ENCODE assay signal across 8 cellular contexts in genomic region chr1:186374313-186375151, GRCh38. TPM values are rescaled to one million over a fixed set of nuclear protein-coding genes. Genes with fewer than 3 reads are reported as not detected.
DNase-seq lines count a peak whose midpoint lies in the region; ATAC-seq and TF ChIP-seq lines count a peak whose summit lies in the region.

No MANE protein-coding gene starts in this region.

- H3K4me1 ChIP-seq in CD4-positive, alpha-beta memory T cell (ENCODE audit: insufficient read depth, low read length), result peaks cover 46% of the 10 kb centered on the region
- H3K4me1 ChIP-seq in osteoblast (ENCODE audit: insufficient read depth, low read length), result peaks cover 17% of the 10 kb centered on the region

- H3K4me1 Mint-ChIP-seq in CD4-positive, alpha-beta memory T cell, result peaks cover 19 to 61% (median 38%) of the 10 kb centered on the region in 4 donors
- peaks cover 59% of the 10 kb centered on the region for H3K4me1 Mint-ChIP-seq in activated T-helper 1 cell treated with anti-CD3 and anti-CD28 coated beads, Interleukin-12 subunit alpha, Interleukin-12 subunit beta, Interleukin-2, Interleukin-4 antibody, amounts not matched to agents 30 ng/mL and 10 ng/mL and 1 ng/mL, durations not matched to agents 14 hours and 24 hours and 36 hours (ENCODE audit: low read depth)

- H3K4me3 Mint-ChIP-seq in CD4-positive, alpha-beta memory T cell, result peak overlapping the region; percentile 91 to 99 (median 98)
- H3K4me3 Mint-ChIP-seq in activated T-helper 1 cell treated with anti-CD3 and anti-CD28 coated beads, Interleukin-12 subunit alpha, Interleukin-12 subunit beta, Interleukin-2, Interleukin-4 antibody, amounts not matched to agents 30 ng/mL and 10 ng/mL and 1 ng/mL, durations not matched to agents 14 hours and 24 hours and 36 hours, result peak overlapping the region; percentile 100

- DNase-seq in CD4-positive, alpha-beta memory T cell, result peak in 3 of 5 donors; percentile 36 to 70 (median 38)
- DNase-seq in NCI-H524 treated with DMSO at 0.1 percent for 48 hours (lab: John Stamatoyannopoulos, UW) (peak; percentile 14), foreskin fibroblast (peak; percentile 1 to 23), osteoblast (ENCODE audit: insufficient read length, low spot score, missing footprints) (no peak), dedifferentiated amniotic fluid mesenchymal stem cell (ENCODE audit: extremely low spot score) (no peak)
- DNase-seq in activated T-helper 1 cell treated with anti-CD3 and anti-CD28 coated beads, Interleukin-12 subunit alpha, Interleukin-12 subunit beta, Interleukin-2, Interleukin-4 antibody, amounts not matched to agents 30 ng/mL and 10 ng/mL and 1 ng/mL, durations not matched to agents 14 hours and 24 hours and 36 hours (ENCODE audit: low spot score), result peak; percentile 30

- POLR2A ChIA-PET in CD4-positive, alpha-beta memory T cell (lab: Charles Lee; ENCODE audit: partially characterized antibody), result interaction anchor here (0.6 to 1.6 kb wide), 17 partner anchors 9 to 1632 kb away, joined by 3 to 14 read pairs (median 4); partner anchors contain the start of genes EDEM3, IVNS1ABP, SWT1 and TRMT1L

- TF ChIP-seq CTCF in foreskin fibroblast (IDR thresholded peaks at IDR 0.05; ENCODE audit: low read depth, low read length) (no peak), osteoblast (IDR thresholded peaks at IDR 0.05; ENCODE audit: extremely low read depth, low read depth, low read length) (no peak)

- peak overlapping the region; percentile 87 to 96 for H3K4me3 ChIP-seq in CD4-positive, alpha-beta memory T cell (ENCODE audit: low read length in 2 of 2)
- H3K4me3 ChIP-seq in foreskin fibroblast (ENCODE audit: low read depth in 1 of 2, low read length in 2 of 2) (peak overlapping the region; percentile 89 to 92), osteoblast (ENCODE audit: insufficient read depth, low read length) (peak overlapping the region; percentile 89)

- H3K9me3 ChIP-seq in CD4-positive, alpha-beta memory T cell (ENCODE audit: control insufficient read depth in 1 of 2, low read length in 2 of 2), result no peaks in the 10 kb centered on the region
- no peaks in the 10 kb centered on the region for H3K9me3 ChIP-seq in osteoblast (ENCODE audit: low read depth, low read length)

- H3K36me3 Mint-ChIP-seq in CD4-positive, alpha-beta memory T cell, result peaks cover 20 to 44% of the 10 kb centered on the region in 2 donors
- H3K36me3 Mint-ChIP-seq in activated T-helper 1 cell treated with anti-CD3 and anti-CD28 coated beads, Interleukin-12 subunit alpha, Interleukin-12 subunit beta, Interleukin-2, Interleukin-4 antibody, amounts not matched to agents 30 ng/mL and 10 ng/mL and 1 ng/mL, durations not matched to agents 14 hours and 24 hours and 36 hours (ENCODE audit: low read depth), result peaks cover 32% of the 10 kb centered on the region

- peak overlapping the region; percentile 83 for H3K4me2 ChIP-seq in osteoblast (ENCODE audit: insufficient read depth, low read length)

- peak overlapping the region; percentile 83 for H3K27ac ChIP-seq in CD4-positive, alpha-beta memory T cell (ENCODE audit: low read depth, low read length)
- peak overlapping the region; percentile 99 for H3K27ac ChIP-seq in osteoblast (ENCODE audit: low read depth, low read length)

- H2AFZ ChIP-seq in osteoblast (ENCODE audit: low read length), result peak overlapping the region; percentile 86

- H3K27me3 ChIP-seq in CD4-positive, alpha-beta memory T cell (ENCODE audit: insufficient read depth, low read length), result no peaks in the 10 kb centered on the region
- H3K27me3 ChIP-seq in osteoblast (ENCODE audit: insufficient read depth, low read length), result no peaks in the 10 kb centered on the region

- intact Hi-C loops in CD4-positive, alpha-beta memory T cell (cut with micrococcal nuclease), result loop anchor here (1.0 to 5.0 kb wide), 4 partner anchors 1057 to 1620 kb away; partner anchors contain the start of genes EDEM3, IVNS1ABP, NIBAN1 and SWT1
- intact Hi-C loops in activated T-helper 1 cell treated with anti-CD3 and anti-CD28 coated beads, Interleukin-12 subunit alpha, Interleukin-12 subunit beta, Interleukin-2, Interleukin-4 antibody, amounts not matched to agents 30 ng/mL and 10 ng/mL and 1 ng/mL, durations not matched to agents 14 hours and 24 hours and 36 hours (cut with micrococcal nuclease), result loop anchor here (1.0 to 5.0 kb wide), 9 partner anchors 22 to 1620 kb away; partner anchors contain the start of genes EDEM3, IVNS1ABP and SWT1

- H4K20me1 ChIP-seq in osteoblast (ENCODE audit: insufficient read depth, low read length), result peaks cover 6% of the 10 kb centered on the region

- CTCF ChIA-PET in CD4-positive, alpha-beta memory T cell (lab: Charles Lee; ENCODE audit: partially characterized antibody), result interaction anchor here (0.7 to 1.6 kb wide), 30 partner anchors 8 to 1059 kb away, joined by 3 to 16 read pairs (median 4); partner anchors contain the start of gene PRG4

- ATAC-seq in GM18907 (IDR thresholded peaks at IDR 0.05; ENCODE audit: unreplicated experiment) (peak; percentile 37), HG03103 (IDR thresholded peaks at IDR 0.05; ENCODE audit: low read depth, unreplicated experiment) (peak; percentile 34)

- peaks cover 72% of the 10 kb centered on the region for H3K79me2 ChIP-seq in osteoblast (ENCODE audit: insufficient read depth, low read length)

- peaks cover 0 to 7% (median 0%) of the 10 kb centered on the region in 8 donors for H3K9me3 Mint-ChIP-seq in CD4-positive, alpha-beta memory T cell
- no peaks in the 10 kb centered on the region for H3K9me3 Mint-ChIP-seq in activated T-helper 1 cell treated with anti-CD3 and anti-CD28 coated beads, Interleukin-12 subunit alpha, Interleukin-12 subunit beta, Interleukin-2, Interleukin-4 antibody, amounts not matched to agents 30 ng/mL and 10 ng/mL and 1 ng/mL, durations not matched to agents 14 hours and 24 hours and 36 hours

- H3K27ac Mint-ChIP-seq in CD4-positive, alpha-beta memory T cell, result peak overlapping the region; percentile 93 to 99 (median 98)
- H3K27ac Mint-ChIP-seq in activated T-helper 1 cell treated with anti-CD3 and anti-CD28 coated beads, Interleukin-12 subunit alpha, Interleukin-12 subunit beta, Interleukin-2, Interleukin-4 antibody, amounts not matched to agents 30 ng/mL and 10 ng/mL and 1 ng/mL, durations not matched to agents 14 hours and 24 hours and 36 hours, result peak overlapping the region; percentile 96

- peaks cover 22% of the 10 kb centered on the region for H3K36me3 ChIP-seq in CD4-positive, alpha-beta memory T cell (ENCODE audit: insufficient read depth, low read length)
- peaks cover 32% of the 10 kb centered on the region for H3K36me3 ChIP-seq in osteoblast (ENCODE audit: insufficient read depth, low read length)

- H3K27me3 Mint-ChIP-seq in CD4-positive, alpha-beta memory T cell, result no peaks in the 10 kb centered on the region
- H3K27me3 Mint-ChIP-seq in activated T-helper 1 cell treated with anti-CD3 and anti-CD28 coated beads, Interleukin-12 subunit alpha, Interleukin-12 subunit beta, Interleukin-2, Interleukin-4 antibody, amounts not matched to agents 30 ng/mL and 10 ng/mL and 1 ng/mL, durations not matched to agents 14 hours and 24 hours and 36 hours (ENCODE audit: insufficient read depth), result peaks cover 4% of the 10 kb centered on the region

RNA-seq across cellular contexts. Expression of gene TPR, which starts 0.5 kb away (rescaled TPM):
- 100 to 1,000 TPM; 159 to 167 TPM for total RNA-seq in CD4-positive, alpha-beta memory T cell
- 100 to 1,000 TPM in 1 of 2 donors, 10 to 100 TPM in 1; 23.8 to 100 TPM for polyA plus RNA-seq in CD4-positive, alpha-beta memory T cell
- total RNA-seq in activated T-helper 1 cell treated with anti-CD3 and anti-CD28 coated beads, Interleukin-12 subunit alpha, Interleukin-12 subunit beta, Interleukin-2, Interleukin-4 antibody, amounts not matched to agents 30 ng/mL and 10 ng/mL and 1 ng/mL, durations not matched to agents 14 hours and 24 hours and 36 hours, result 174 and 179 TPM in 2 replicates
- 63.9 and 68.8 TPM in 2 replicates for total RNA-seq in osteoblast

RNA-seq across cellular contexts. Expression of gene ODR4, which starts 1.1 kb away (rescaled TPM):
- total RNA-seq in CD4-positive, alpha-beta memory T cell, result 10 to 100 TPM; 15.9 to 17.3 TPM
- polyA plus RNA-seq in CD4-positive, alpha-beta memory T cell, result 1 to 10 TPM; 3.5 to 9.1 TPM
- total RNA-seq in activated T-helper 1 cell treated with anti-CD3 and anti-CD28 coated beads, Interleukin-12 subunit alpha, Interleukin-12 subunit beta, Interleukin-2, Interleukin-4 antibody, amounts not matched to agents 30 ng/mL and 10 ng/mL and 1 ng/mL, durations not matched to agents 14 hours and 24 hours and 36 hours, result 15.5 and 17.7 TPM in 2 replicates
- 13.8 and 24.2 TPM in 2 replicates for total RNA-seq in osteoblast

Comparison
In these comparisons a context has a peak if more than half of its experiments do, and no peak if none do; other contexts are left out.
1. DNase-seq: peak in CD4-positive, alpha-beta memory T cell (3 of 5), NCI-H524 treated with DMSO at 0.1 percent for 48 hours (single experiment), activated T-helper 1 cell treated with anti-CD3 and anti-CD28 coated beads, Interleukin-12 subunit alpha, Interleukin-12 subunit beta, Interleukin-2, Interleukin-4 antibody, amounts not matched to agents 30 ng/mL and 10 ng/mL and 1 ng/mL, durations not matched to agents 14 hours and 24 hours and 36 hours (single experiment) and foreskin fibroblast (2 of 2); none in osteoblast (single experiment) and dedifferentiated amniotic fluid mesenchymal stem cell (single experiment).
2. Peak in every context shown above with its lines, with median percentiles within 50 percentile points of each other: H3K4me3 ChIP-seq.